In genomic region chr15:25332306-25332705, GRCh38 we compare ENCODE assay signal across 7 cellular contexts.
"Had no signal": no experiment of that assay in that cellular context is flagged by ENCODE, and none has a peak within 500 bp of the region (broad histone marks: within the 10 kb centered on the region; RNA-seq: fewer than 3 reads in every experiment).

No MANE protein-coding gene starts in this region.

- H3K9me3 Mint-ChIP-seq: H9 had no signal

- H2AFZ ChIP-seq: GM23338 had no signal

- H3K4me3 Mint-ChIP-seq: GM23338, H9 had no signal

- ATAC-seq: GM23338 had no signal

- DNase-seq: H9, HCEC 1CT, IMR-90 had no signal

- H3K27ac Mint-ChIP-seq: GM23338, H9 had no signal

- FAIRE-seq: H1, H54, HTR-8/SVneo had no signal

- H3K4me3 ChIP-seq: GM23338 had no signal

- H3K4me2 ChIP-seq: GM23338 had no signal
